1 cellular context compared by ENCODE assay signal in genomic region chr11:9665749-9666148, GRCh38.
A peak's percentile ranks its signal among the peaks of the same experiment; 100 is the strongest.
TF ChIP-seq lines count a peak whose summit lies in the region.

No MANE protein-coding gene starts in this region.

TF ChIP-seq in HepG2, 621 proteins besides CTCF, POLR2A, EP300 and RAD21:
- TF ChIP-seq CHD4 (IDR thresholded peaks at IDR 0.05; ENCODE audit: borderline replicate concordance, low read length) (peak; percentile 6; the same call in 1 of the 2 replicates), ZBTB14 (CRISPR knock-in tag; IDR thresholded peaks at IDR 0.05) (no peak), DMAP1 (CRISPR knock-in tag; IDR thresholded peaks at IDR 0.05) (no peak)
